Comparison of ENCODE assay signal across 11 cellular contexts in the genomic region with DNA sequence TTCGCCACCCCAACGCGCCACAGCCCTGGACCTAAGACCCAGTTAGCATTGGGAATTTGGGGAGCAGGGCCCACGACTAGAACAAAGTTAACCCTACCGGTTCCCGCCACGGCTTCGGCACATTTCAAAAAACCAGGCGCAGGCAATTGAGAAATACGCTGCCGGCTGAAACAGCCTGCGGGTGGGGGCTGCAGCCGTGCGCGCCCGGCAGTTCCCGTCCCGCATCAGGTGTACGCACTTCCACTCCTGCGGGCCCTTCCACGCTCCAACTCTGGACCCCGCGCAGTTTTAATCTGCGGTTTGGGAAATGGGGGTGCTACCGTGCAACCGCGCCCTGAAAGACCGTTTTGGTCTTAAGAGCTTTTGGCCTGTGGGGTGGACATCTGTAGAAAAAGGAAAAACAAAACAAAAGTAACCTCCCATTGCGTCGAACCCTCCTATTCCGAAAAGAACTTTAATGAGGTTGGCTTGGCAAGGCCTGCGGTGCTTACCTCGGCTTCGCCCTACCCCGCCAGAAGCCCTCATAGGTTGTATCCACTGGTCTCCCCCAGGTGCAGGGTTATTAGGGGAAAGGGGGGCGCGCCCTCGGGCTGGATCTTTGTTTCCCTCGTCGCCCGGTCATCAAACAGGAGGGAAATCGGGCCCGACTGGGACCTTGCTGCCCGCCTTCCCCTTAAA. TPM values are rescaled to one million over a fixed set of nuclear protein-coding genes. Genes with fewer than 3 reads are reported as not detected.
DNase-seq lines count a peak whose midpoint lies in the region; ATAC-seq and TF ChIP-seq lines count a peak whose summit lies in the region.
"Had no signal": no experiment of that assay in that cellular context is flagged by ENCODE, and none has a peak within 500 bp of the region (broad histone marks: within the 10 kb centered on the region; RNA-seq: fewer than 3 reads in every experiment).

No MANE protein-coding gene starts in this region.

- CTCF ChIA-PET in mammary epithelial cell (lab: Charles Lee; ENCODE audit: low non-redundant PET) = interaction anchor here (0.6 kb wide), 1 partner anchor 9 kb away, joined by 5 read pairs; no protein-coding TSS in a partner anchor

- no peaks in the 10 kb centered on the region for H3K27me3 ChIP-seq in mammary epithelial cell (ENCODE audit: insufficient read depth, low read length)
- peaks cover 89% of the 10 kb centered on the region for H3K27me3 ChIP-seq in lower lobe of right lung (ENCODE audit: low read depth)
- H3K27me3 ChIP-seq in upper lobe of left lung = peaks cover 0 to 66% (median 38%) of the 10 kb centered on the region in 4 donors
- H3K27me3 ChIP-seq: SJCRH30 had no signal

- no peak for ATAC-seq in activated naive CD8-positive, alpha-beta T cell treated with anti-CD3 and anti-CD28 coated beads, Interleukin-2, amount 50 U/mL, for 24 hours
- peak; percentile 20 to 29 for ATAC-seq in lower lobe of right lung
- peak; percentile 2 to 5 for ATAC-seq in upper lobe of left lung (ENCODE audit: low FRiP score in 2 of 2)
- ATAC-seq in GM18505 (IDR thresholded peaks at IDR 0.05; ENCODE audit: unreplicated experiment) = no peak
- no peak for ATAC-seq in GM19467 (IDR thresholded peaks at IDR 0.05; ENCODE audit: unreplicated experiment)
- ATAC-seq in HG02885 (IDR thresholded peaks at IDR 0.05; ENCODE audit: poor library complexity, unreplicated experiment) = no peak

- BruUV-seq in mammary epithelial cell (replicated peaks; lab: Mats Ljungman, UMichigan) = no TSS peak

- dilution Hi-C loops in mammary epithelial cell (cut with HindIII; ENCODE audit: low sequenced_read_pairs) = loop anchor here (10.0 to 25.0 kb wide), 3 partner anchors 113 to 1163 kb away; a partner anchor contains a TSS

- H3K27ac ChIP-seq in mammary epithelial cell (ENCODE audit: insufficient read depth, low read depth, low read length) = peak overlapping the region; percentile 90
- H3K27ac ChIP-seq in lower lobe of right lung = peak overlapping the region; percentile 79
- H3K27ac ChIP-seq in upper lobe of left lung = peak overlapping the region; percentile 75 to 89 (median 80)
- H3K27ac ChIP-seq: SJCRH30 had no signal

- H3K9me3 ChIP-seq in mammary epithelial cell (replicated peaks; ENCODE audit: insufficient read depth, low read length) = no peaks in the 10 kb centered on the region
- H3K9me3 ChIP-seq in lower lobe of right lung = no peaks in the 10 kb centered on the region
- no peaks in the 10 kb centered on the region for H3K9me3 ChIP-seq in upper lobe of left lung
- H3K9me3 ChIP-seq: SJCRH30 had no signal

- H3K4me1 ChIP-seq in mammary epithelial cell (ENCODE audit: insufficient read depth, low read length) (peaks cover 29% of the 10 kb centered on the region), lower lobe of right lung (peaks cover 32% of the 10 kb centered on the region), upper lobe of left lung (peaks cover 16 to 38% (median 27%) of the 10 kb centered on the region in 4 donors)
- H3K4me1 ChIP-seq: SJCRH30 had no signal

- peaks cover 72% of the 10 kb centered on the region for H3K79me2 ChIP-seq in mammary epithelial cell (ENCODE audit: insufficient read depth, low read length)

- H4K20me1 ChIP-seq in mammary epithelial cell (ENCODE audit: insufficient read depth, low read length) = no peaks in the 10 kb centered on the region

- TF ChIP-seq CTCF in mammary epithelial cell (conservative IDR thresholded peaks at IDR 0.05 in 1 of 2, IDR thresholded peaks at IDR 0.05 in 1 of 2; ENCODE audit: extremely low read depth in 1 of 2, insufficient read depth in 1 of 2, low read depth in 1 of 2, low read length in 2 of 2) (no peak), lower lobe of right lung (IDR thresholded peaks at IDR 0.05) (no peak), upper lobe of left lung (IDR thresholded peaks at IDR 0.05) (peak in 1 of 6 experiments; percentile 3)

- no peaks in the 10 kb centered on the region for H3K36me3 Mint-ChIP-seq in activated naive CD8-positive, alpha-beta T cell
- no peaks in the 10 kb centered on the region for H3K36me3 Mint-ChIP-seq in activated naive CD8-positive, alpha-beta T cell treated with anti-CD3 and anti-CD28 coated beads, Interleukin-2, amount 50 U/mL, for 24 hours (ENCODE audit: low read depth)

- 3% methylated on average over 32 of the region's 44 CpGs for WGBS in mammary epithelial cell (ENCODE audit: low coverage, missing lambda C conversion rate)
- 8 to 9% methylated on average over 36 to 43 of the region's 44 CpGs for WGBS in upper lobe of left lung, 2 donors

- TF ChIP-seq POLR2A in upper lobe of left lung (IDR thresholded peaks at IDR 0.05) = no peak
- no peak for TF ChIP-seq POLR2A in GM18505 (IDR thresholded peaks at IDR 0.05; ENCODE audit: borderline replicate concordance, extremely low read depth, insufficient read depth, insufficient read length)

- H3K27ac Mint-ChIP-seq in activated naive CD8-positive, alpha-beta T cell = no peak overlapping the region
- H3K27ac Mint-ChIP-seq in activated naive CD8-positive, alpha-beta T cell treated with anti-CD3 and anti-CD28 coated beads, Interleukin-2, amount 50 U/mL, for 24 hours = no peak overlapping the region
- H3K27ac Mint-ChIP-seq: stimulated activated naive CD8-positive, alpha-beta T cell treated with anti-CD3 and anti-CD28 coated beads, Interleukin-15, Interleukin-2, amounts not matched to agents 100 ng/mL and 50 ng/mL, for 24 hours had no signal

- no peak for TF ChIP-seq EP300 in upper lobe of left lung (IDR thresholded peaks at IDR 0.05)

- DNase-seq in activated naive CD8-positive, alpha-beta T cell treated with anti-CD3 and anti-CD28 coated beads, Interleukin-2, amount 50 U/mL, for 24 hours = no peak
- DNase-seq in mammary epithelial cell = peak; percentile 41
- no peak for DNase-seq in lower lobe of right lung
- DNase-seq in upper lobe of left lung = peak in 1 of 2 donors; percentile 57
- DNase-seq: SJCRH30 had no signal

- peak overlapping the region; percentile 94 for H2AFZ ChIP-seq in mammary epithelial cell (ENCODE audit: low read depth, low read length)

- peaks cover 20% of the 10 kb centered on the region for H3K4me1 Mint-ChIP-seq in activated naive CD8-positive, alpha-beta T cell (ENCODE audit: low read depth)
- peaks cover 14% of the 10 kb centered on the region for H3K4me1 Mint-ChIP-seq in activated naive CD8-positive, alpha-beta T cell treated with anti-CD3 and anti-CD28 coated beads, Interleukin-2, amount 50 U/mL, for 24 hours

- H3K9me3 Mint-ChIP-seq in activated naive CD8-positive, alpha-beta T cell (ENCODE audit: low read depth) = no peaks in the 10 kb centered on the region
- no peaks in the 10 kb centered on the region for H3K9me3 Mint-ChIP-seq in activated naive CD8-positive, alpha-beta T cell treated with anti-CD3 and anti-CD28 coated beads, Interleukin-2, amount 50 U/mL, for 24 hours
- H3K9me3 Mint-ChIP-seq: activated T-helper 1 cell treated with anti-CD3 and anti-CD28 coated beads, Interleukin-12 subunit alpha, Interleukin-12 subunit beta, Interleukin-2, Interleukin-4 antibody, amounts not matched to agents 30 ng/mL and 10 ng/mL and 1 ng/mL, durations not matched to agents 14 hours and 24 hours and 36 hours; stimulated activated naive CD8-positive, alpha-beta T cell treated with anti-CD3 and anti-CD28 coated beads, Interleukin-15, Interleukin-2, amounts not matched to agents 100 ng/mL and 50 ng/mL, for 24 hours had no signal

- in situ Hi-C loops in mammary epithelial cell (cut with MboI; ENCODE audit: low sequenced_read_pairs in 2 of 2) = loop anchor here (10.0 to 25.0 kb wide), 3 partner anchors 653 to 1173 kb away; a partner anchor contains a TSS

- H3K4me3 ChIP-seq in mammary epithelial cell (replicated peaks in 1 of 3; ENCODE audit: insufficient read depth in 1 of 3, low read depth in 2 of 3, low read length in 3 of 3) (peak overlapping the region; percentile 64 to 95 (median 72)), lower lobe of right lung (peak overlapping the region; percentile 68), upper lobe of left lung (peak overlapping the region in 3 of 4 donors; percentile 71 to 74 (median 72))
- H3K4me3 ChIP-seq: SJCRH30 had no signal

- intact Hi-C loops in mammary epithelial cell (cut with micrococcal nuclease) (loop anchor here (1.0 to 5.0 kb wide), 5 partner anchors 19 to 746 kb away; no protein-coding TSS in a partner anchor), lower lobe of right lung (cut with DNase I) (no loop called here)

- H3K4me2 ChIP-seq in mammary epithelial cell (ENCODE audit: insufficient read depth, low read depth, low read length) = peak overlapping the region; percentile 99

- H3K9ac ChIP-seq in mammary epithelial cell (ENCODE audit: insufficient read depth, low read length) = peak overlapping the region; percentile 82

- peaks cover 56% of the 10 kb centered on the region for H3K27me3 Mint-ChIP-seq in activated naive CD8-positive, alpha-beta T cell
- peaks cover 88% of the 10 kb centered on the region for H3K27me3 Mint-ChIP-seq in activated naive CD8-positive, alpha-beta T cell treated with anti-CD3 and anti-CD28 coated beads, Interleukin-2, amount 50 U/mL, for 24 hours

- H3K36me3 ChIP-seq in mammary epithelial cell (ENCODE audit: insufficient read depth, low read length) (peaks cover 4% of the 10 kb centered on the region), lower lobe of right lung (no peaks in the 10 kb centered on the region), upper lobe of left lung (peaks cover 0 to 4% (median 0%) of the 10 kb centered on the region in 4 donors)

- H3K4me3 Mint-ChIP-seq in activated naive CD8-positive, alpha-beta T cell = peak overlapping the region; percentile 47
- H3K4me3 Mint-ChIP-seq in activated naive CD8-positive, alpha-beta T cell treated with anti-CD3 and anti-CD28 coated beads, Interleukin-2, amount 50 U/mL, for 24 hours = no peak overlapping the region
- H3K4me3 Mint-ChIP-seq: activated T-helper 1 cell treated with anti-CD3 and anti-CD28 coated beads, Interleukin-12 subunit alpha, Interleukin-12 subunit beta, Interleukin-2, Interleukin-4 antibody, amounts not matched to agents 30 ng/mL and 10 ng/mL and 1 ng/mL, durations not matched to agents 14 hours and 24 hours and 36 hours had no signal

RNA-seq across cellular contexts. Expression of a gene that starts 7.1 kb away (rescaled TPM):
- 10 to 100 TPM in 1 of 2 donors, 1 to 10 TPM in 1; 7.6 to 19.0 TPM for total RNA-seq in mammary epithelial cell
- 5.7 TPM for polyA plus RNA-seq in mammary epithelial cell
- polyA minus RNA-seq in mammary epithelial cell = 5.2 TPM
- 23.8 TPM for total RNA-seq in lower lobe of right lung
- 10 to 100 TPM; 15.2 to 45.6 (median 31.9) TPM for total RNA-seq in upper lobe of left lung

Comparison
In these comparisons a context has a peak if more than half of its experiments do, and no peak if none do; other contexts are left out.
1. ATAC-seq: peak in lower lobe of right lung (2 of 2) and upper lobe of left lung (2 of 2); none in activated naive CD8-positive, alpha-beta T cell treated with anti-CD3 and anti-CD28 coated beads, Interleukin-2, amount 50 U/mL, for 24 hours (single experiment), GM18505 (single experiment), GM19467 (single experiment) and HG02885 (single experiment).
2. Peak in every context shown above with its lines, with median percentiles within 50 percentile points of each other: H3K27ac ChIP-seq and H3K4me3 ChIP-seq.